11 cellular contexts compared by ENCODE assay signal in the genomic region with DNA sequence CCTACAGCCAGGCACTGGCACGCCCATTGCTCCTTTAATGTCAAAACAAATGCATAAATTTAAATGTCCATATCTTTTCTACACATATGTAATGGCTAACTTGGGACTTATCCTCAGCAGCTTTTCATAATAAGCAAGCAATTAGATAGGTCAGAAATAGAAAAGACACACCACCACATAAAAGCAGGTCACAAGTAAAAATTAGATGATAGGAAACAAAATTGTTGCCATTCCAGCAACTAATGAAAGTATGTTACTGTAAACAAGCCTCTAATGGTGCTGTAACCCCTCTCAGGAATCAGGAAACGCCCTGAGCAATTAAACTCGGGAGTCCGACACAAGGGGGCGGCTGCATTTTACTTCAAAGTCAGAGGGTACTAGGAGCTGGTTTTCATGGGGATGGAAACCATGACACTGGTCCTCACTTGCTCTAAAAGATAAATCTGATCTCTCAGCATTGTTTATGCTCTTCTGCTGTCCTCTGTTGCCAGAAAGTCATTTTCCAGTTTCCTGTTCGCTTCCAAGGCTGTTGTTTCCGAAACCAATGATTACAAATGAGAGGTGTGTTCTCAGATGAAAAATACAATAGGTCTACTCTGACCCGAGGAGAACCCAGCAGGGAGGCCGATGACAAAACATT.
DNase-seq lines count a peak whose midpoint lies in the region; ATAC-seq, FAIRE-seq and TF ChIP-seq lines count a peak whose summit lies in the region.
"Had no signal": no experiment of that assay in that cellular context is flagged by ENCODE, and none has a peak within 500 bp of the region (broad histone marks: within the 10 kb centered on the region; RNA-seq: fewer than 3 reads in every experiment).

No MANE protein-coding gene starts in this region.

- TF ChIP-seq POLR2A in HepG2 (IDR thresholded peaks at IDR 0.05; ENCODE audit: insufficient read depth in 1 of 2, low read depth in 2 of 2, low read length in 2 of 2) (no peak), thyroid gland (IDR thresholded peaks at IDR 0.05) (no peak)

- peaks cover 7% of the 10 kb centered on the region for H3K36me3 Mint-ChIP-seq in activated naive CD4-positive, alpha-beta T cell treated with anti-CD3 and anti-CD28 coated beads for 36 hours (ENCODE audit: low read depth)

- H3K27me3 ChIP-seq in HepG2 (ENCODE audit: control insufficient read depth in 1 of 2, insufficient read depth in 2 of 2, low read length in 2 of 2) (no peaks in the 10 kb centered on the region), thyroid gland (no peaks in the 10 kb centered on the region)

- no peak overlapping the region for H3K4me2 ChIP-seq in HepG2 (ENCODE audit: low read depth, low read length)

- H3K9me3 Mint-ChIP-seq in activated naive CD4-positive, alpha-beta T cell treated with anti-CD3 and anti-CD28 coated beads for 36 hours = peaks cover 2% of the 10 kb centered on the region

- no peaks in the 10 kb centered on the region for H3K9me3 ChIP-seq in HepG2 (ENCODE audit: low read length)
- H3K9me3 ChIP-seq in thyroid gland = no peaks in the 10 kb centered on the region

- H3K27me3 Mint-ChIP-seq in activated naive CD4-positive, alpha-beta T cell treated with anti-CD3 and anti-CD28 coated beads for 36 hours (ENCODE audit: low read depth) = no peaks in the 10 kb centered on the region
- H3K27me3 Mint-ChIP-seq: activated CD8-positive, alpha-beta T cell treated with anti-CD3 and anti-CD28 coated beads for 36 hours had no signal

- H3K27ac ChIP-seq in HepG2 (ENCODE audit: extremely low read length, insufficient read depth, low read length) (no peak overlapping the region), thyroid gland (peak overlapping the region in 2 of 3 donors; percentile 12 to 46)

- H3K4me1 Mint-ChIP-seq in activated naive CD4-positive, alpha-beta T cell treated with anti-CD3 and anti-CD28 coated beads for 36 hours (ENCODE audit: low read depth) = peaks cover 20% of the 10 kb centered on the region

- no peak overlapping the region for H3K27ac Mint-ChIP-seq in activated naive CD4-positive, alpha-beta T cell treated with anti-CD3 and anti-CD28 coated beads for 36 hours
- H3K27ac Mint-ChIP-seq: activated CD8-positive, alpha-beta T cell treated with anti-CD3 and anti-CD28 coated beads for 36 hours had no signal

- FAIRE-seq in HepG2 (lab: Jason Lieb, UNC) = no peak

- TF ChIP-seq RAD21 in HepG2 (CRISPR knock-in tag; IDR thresholded peaks at IDR 0.05) = no peak

- peaks cover 5% of the 10 kb centered on the region; the same call in 1 of the 2 replicates for H4K20me1 ChIP-seq in HepG2 (ENCODE audit: insufficient read depth, low read length)

- POLR2A ChIA-PET in HepG2 (lab: Yijun Ruan, JAX) = interaction anchor here (1.7 kb wide), 2 partner anchors 26 to 34 kb away, joined by 3 to 5 read pairs; no protein-coding TSS in a partner anchor

- CTCF ChIA-PET in HepG2 (lab: Yijun Ruan, JAX; ENCODE audit: low intra/inter-chr PET ratio, low total read pairs) = no interaction called here
- CTCF ChIA-PET in activated naive CD4-positive, alpha-beta T cell treated with anti-CD3 and anti-CD28 coated beads for 36 hours (lab: Charles Lee) = interaction anchor here (1.3 to 4.3 kb wide), 4 partner anchors 12 to 290 kb away, joined by 3 to 19 read pairs (median 6); no protein-coding TSS in a partner anchor

- H3K4me3 ChIP-seq in HepG2 (replicated peaks in 1 of 3; ENCODE audit: insufficient read depth in 1 of 3, low read depth in 2 of 3, low read length in 3 of 3) = no peak overlapping the region
- H3K4me3 ChIP-seq in thyroid gland (replicated peaks in 1 of 3) = no peak overlapping the region

- peaks cover 27 to 82% of the 10 kb centered on the region in 2 experiments for H3K36me3 ChIP-seq in HepG2 (replicated peaks in 1 of 2; ENCODE audit: control insufficient read depth in 1 of 2, insufficient read depth in 2 of 2, low read length in 2 of 2)
- peaks cover 0 to 7% of the 10 kb centered on the region in 2 donors for H3K36me3 ChIP-seq in thyroid gland

- H2AFZ ChIP-seq in HepG2 (ENCODE audit: low read length) = no peak overlapping the region

- H3K79me2 ChIP-seq in HepG2 (ENCODE audit: insufficient read depth, low read length) = peaks cover 38% of the 10 kb centered on the region

- H3K9ac ChIP-seq in HepG2 (ENCODE audit: insufficient read depth, low read depth, low read length) = no peak overlapping the region

- BruUV-seq in HepG2 (replicated peaks; lab: Mats Ljungman, UMichigan) = TSS peak; percentile 7

- WGBS in HepG2 (ENCODE audit: low lambda C conversion rate) = 90% methylated on average over 9 of the region's 9 CpGs
- WGBS in thyroid gland, 2 donors = 70 to 73% methylated on average over 9 of the region's 9 CpGs

- peak; percentile 19 for DNase-seq in HT-29 (ENCODE audit: low spot score)
- peak; percentile 42 for DNase-seq in SW480 (ENCODE audit: low spot score)
- DNase-seq in HepG2 (ENCODE audit: low spot score) = no peak
- no peak for DNase-seq in thyroid gland
- no peak for DNase-seq in activated naive CD4-positive, alpha-beta T cell treated with anti-CD3 and anti-CD28 coated beads for 36 hours
- DNase-seq in NCI-H2107 treated with DMSO at 0.1 percent for 48 hours (lab: John Stamatoyannopoulos, UW; ENCODE audit: unreplicated experiment) = no peak
- no peak for DNase-seq in GM10266 (ENCODE audit: extremely low spot score)
- DNase-seq: activated CD8-positive, alpha-beta T cell treated with anti-CD3 and anti-CD28 coated beads for 36 hours; effector memory CD4-positive, alpha-beta T cell; NCI-H526 treated with DMSO at 0.1 percent for 48 hours had no signal

- H3K4me1 ChIP-seq in HepG2 (ENCODE audit: insufficient read depth, low read length) (peaks cover 36% of the 10 kb centered on the region), thyroid gland (peaks cover 6 to 21% of the 10 kb centered on the region in 2 donors)

- ATAC-seq in HepG2 = no peak

- in situ Hi-C loops in HepG2 (cut with HindIII; ENCODE audit: extremely low pct_ligation_motif_present, low pct_unique_long_range_greater_than_20kb) = no loop called here

- TF ChIP-seq CTCF in HepG2 (CRISPR knock-in tag; IDR thresholded peaks at IDR 0.05) (no peak), thyroid gland (IDR thresholded peaks at IDR 0.05) (no peak), GM10266 (IDR thresholded peaks at IDR 0.05; ENCODE audit: control insufficient read depth, insufficient read depth, low read depth, missing control alignments) (no peak)

- H3K4me3 Mint-ChIP-seq in activated naive CD4-positive, alpha-beta T cell treated with anti-CD3 and anti-CD28 coated beads for 36 hours = no peak overlapping the region
- H3K4me3 Mint-ChIP-seq: activated CD8-positive, alpha-beta T cell treated with anti-CD3 and anti-CD28 coated beads for 36 hours; neural crest cell had no signal

- intact Hi-C loops in HepG2 (cut with micrococcal nuclease; ENCODE audit: unreplicated experiment) = no loop called here
- intact Hi-C loops in thyroid gland (cut with DNase I) = no loop called here
- intact Hi-C loops in activated naive CD4-positive, alpha-beta T cell treated with anti-CD3 and anti-CD28 coated beads for 36 hours (cut with micrococcal nuclease) = no loop called here

- TF ChIP-seq EP300 in HepG2 (IDR thresholded peaks at IDR 0.05; ENCODE audit: low read depth in 2 of 2, low read length in 2 of 2) (no peak), HepG2 (CRISPR knock-in tag; IDR thresholded peaks at IDR 0.05; ENCODE audit: borderline replicate concordance) (no peak)

TF ChIP-seq in HepG2, 621 proteins besides CTCF, POLR2A, EP300 and RAD21:
- TF ChIP-seq ZNF501 (CRISPR knock-in tag; IDR thresholded peaks at IDR 0.05) (no peak), RBM22 (optimal IDR thresholded peaks at IDR 0.05; ENCODE audit: low read length) (peak; percentile 9)

Comparison
In these comparisons a context has a peak if more than half of its experiments do, and no peak if none do; other contexts are left out.
1. DNase-seq: peak in HT-29 (single experiment) and SW480 (single experiment); none in HepG2 (single experiment), thyroid gland (0 of 2), activated naive CD4-positive, alpha-beta T cell treated with anti-CD3 and anti-CD28 coated beads for 36 hours (single experiment), NCI-H2107 treated with DMSO at 0.1 percent for 48 hours (single experiment) and GM10266 (single experiment).